8 cellular contexts compared by ENCODE assay signal in the genomic region with DNA sequence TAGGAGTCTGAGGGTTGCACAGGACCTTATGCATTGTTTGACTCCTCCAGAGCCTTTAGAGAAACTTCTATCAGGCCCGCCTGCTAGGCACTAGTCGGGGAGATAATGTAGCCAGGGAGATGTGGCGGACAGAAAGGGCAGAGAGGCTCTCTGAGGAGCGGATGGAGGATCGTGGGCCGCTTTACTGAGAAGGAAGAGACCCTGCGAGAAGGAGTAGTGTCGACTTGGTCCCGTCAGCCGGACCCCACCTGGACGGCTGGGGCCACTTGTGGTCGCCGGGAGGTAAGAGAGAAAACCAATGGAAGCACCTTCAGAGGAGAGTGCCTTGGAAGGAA. TPM values are rescaled to one million over a fixed set of nuclear protein-coding genes. Genes with fewer than 3 reads are reported as not detected.
A peak's percentile ranks its signal among the peaks of the same experiment; 100 is the strongest.
DNase-seq lines count a peak whose midpoint lies in the region; ATAC-seq, FAIRE-seq and TF ChIP-seq lines count a peak whose summit lies in the region.

No MANE protein-coding gene starts in this region.

- H3K36me3 ChIP-seq in kidney (ENCODE audit: control insufficient read depth in 1 of 2, insufficient read depth in 2 of 2, low read length in 2 of 2) (peaks cover 5 to 18% of the 10 kb centered on the region in 2 donors), testis (ENCODE audit: low read depth, missing control alignments) (no peaks in the 10 kb centered on the region)

- H3K27me3 Mint-ChIP-seq in activated T-helper 17 cell treated with anti-CD3 and anti-CD28 coated beads, Interleukin-2, amount 50 U/mL, for 72 hours: no peaks in the 10 kb centered on the region

- TF ChIP-seq CTCF in kidney (IDR thresholded peaks at IDR 0.05; ENCODE audit: borderline replicate concordance, extremely low read depth, insufficient read depth) (no peak), testis (IDR thresholded peaks at IDR 0.05) (no peak)

- no peak for FAIRE-seq in kidney (lab: Jason Lieb, UNC)

- peak; percentile 23 for ATAC-seq in GM19035 (IDR thresholded peaks at IDR 0.05; ENCODE audit: unreplicated experiment)
- peak; percentile 5 for ATAC-seq in HG03039 (IDR thresholded peaks at IDR 0.05; ENCODE audit: unreplicated experiment)
- ATAC-seq in activated T-helper 17 cell treated with anti-CD3 and anti-CD28 coated beads, Interleukin-2, amount 50 U/mL, for 72 hours (replicated peaks): peak; percentile 33

- peak overlapping the region; percentile 96 to 97 for H3K4me3 ChIP-seq in kidney (ENCODE audit: low read length in 2 of 2)
- peak overlapping the region; percentile 90 for H3K4me3 ChIP-seq in testis

- DNase-seq in kidney: peak; percentile 66
- no peak for DNase-seq in testis
- DNase-seq in NOMO-1 (lab: John Stamatoyannopoulos, UW; ENCODE audit: unreplicated experiment in 2 of 2): no peak
- DNase-seq in NCI-H524 treated with DMSO at 0.1 percent for 48 hours (lab: John Stamatoyannopoulos, UW): no peak
- no peak for DNase-seq in DMS 273 treated with DMSO at 0.1 percent for 48 hours (lab: John Stamatoyannopoulos, UW)

- H3K27ac ChIP-seq in kidney (ENCODE audit: low read depth in 2 of 2, low read length in 2 of 2) (no peak overlapping the region), testis (peak overlapping the region; percentile 79 to 94)

- peak overlapping the region; percentile 99 for H3K4me3 Mint-ChIP-seq in activated T-helper 17 cell treated with anti-CD3 and anti-CD28 coated beads, Interleukin-2, amount 50 U/mL, for 72 hours

- 2% methylated on average over 13 of the region's 13 CpGs for WGBS in testis, 2 donors

- peak overlapping the region; percentile 26 to 94 for H3K9ac ChIP-seq in kidney (ENCODE audit: low read length in 2 of 2)

- intact Hi-C loops in kidney (cut with DNase I) (no loop called here), testis (cut with DNase I; ENCODE audit: low total_unique reads) (no loop called here)

- no peaks in the 10 kb centered on the region for H3K27me3 ChIP-seq in testis

- H3K9me3 Mint-ChIP-seq in activated T-helper 17 cell treated with anti-CD3 and anti-CD28 coated beads, Interleukin-2, amount 50 U/mL, for 72 hours: no peaks in the 10 kb centered on the region

- TF ChIP-seq POLR2A in testis (IDR thresholded peaks at IDR 0.05): no peak

- peak overlapping the region; percentile 98 for H3K27ac Mint-ChIP-seq in activated T-helper 17 cell treated with anti-CD3 and anti-CD28 coated beads, Interleukin-2, amount 50 U/mL, for 72 hours

- H3K36me3 Mint-ChIP-seq in activated T-helper 17 cell treated with anti-CD3 and anti-CD28 coated beads, Interleukin-2, amount 50 U/mL, for 72 hours (ENCODE audit: low read depth): peaks cover 32% of the 10 kb centered on the region

- H3K4me1 ChIP-seq in kidney (ENCODE audit: control insufficient read depth in 1 of 2, insufficient read depth in 1 of 2, low read depth in 1 of 2, low read length in 2 of 2) (peaks cover 7 to 13% of the 10 kb centered on the region in 2 donors), testis (peaks cover 12% of the 10 kb centered on the region)

- no peaks in the 10 kb centered on the region for H3K9me3 ChIP-seq in kidney (ENCODE audit: control insufficient read depth in 1 of 2, low read length in 2 of 2)
- no peaks in the 10 kb centered on the region for H3K9me3 ChIP-seq in testis

- peaks cover 29% of the 10 kb centered on the region for H3K4me1 Mint-ChIP-seq in activated T-helper 17 cell treated with anti-CD3 and anti-CD28 coated beads, Interleukin-2, amount 50 U/mL, for 72 hours

RNA-seq across cellular contexts. Expression of a gene that starts 0.5 kb away (rescaled TPM):
- 10 to 100 TPM; 31.6 to 54.8 TPM for total RNA-seq in activated T-helper 17 cell treated with anti-CD3 and anti-CD28 coated beads, Interleukin-2, amount 50 U/mL, for 72 hours
- total RNA-seq in kidney (66.8 TPM), testis (100 to 1,000 TPM in 1 of 2 donors, 10 to 100 TPM in 1; 95.8 to 105 TPM)
- polyA plus RNA-seq in kidney (ENCODE audit: insufficient read depth, low read depth, low replicate concordance) (60.4 TPM), testis (ENCODE audit: insufficient read depth, low read depth, low replicate concordance) (104 TPM)

RNA-seq across cellular contexts. Expression of a gene that starts 29.6 kb away (rescaled TPM):
- 1 to 10 TPM; 1.1 to 1.3 TPM for total RNA-seq in activated T-helper 17 cell treated with anti-CD3 and anti-CD28 coated beads, Interleukin-2, amount 50 U/mL, for 72 hours
- total RNA-seq in kidney (2.8 TPM), testis (1 to 10 TPM; 4.5 to 8.3 TPM)
- polyA plus RNA-seq in kidney (ENCODE audit: insufficient read depth, low read depth, low replicate concordance) (1.4 TPM), testis (ENCODE audit: insufficient read depth, low read depth, low replicate concordance) (4.5 TPM)

RNA-seq across cellular contexts. Expression of a gene that starts 37.0 kb away (rescaled TPM):
- under 1 TPM in 1 of 2 donors, not detected in 1; 0.11 TPM for total RNA-seq in activated T-helper 17 cell treated with anti-CD3 and anti-CD28 coated beads, Interleukin-2, amount 50 U/mL, for 72 hours
- total RNA-seq in kidney: 0.85 TPM
- 0.34 TPM for polyA plus RNA-seq in kidney (ENCODE audit: insufficient read depth, low read depth, low replicate concordance)
- total RNA-seq in testis: 10 to 100 TPM; 54.9 to 68.6 TPM
- 178 TPM for polyA plus RNA-seq in testis (ENCODE audit: insufficient read depth, low read depth, low replicate concordance)

RNA-seq across cellular contexts. Expression of a gene that starts 55.0 kb away (rescaled TPM):
- 1 to 10 TPM; 7.7 to 8.2 TPM for total RNA-seq in activated T-helper 17 cell treated with anti-CD3 and anti-CD28 coated beads, Interleukin-2, amount 50 U/mL, for 72 hours
- 33.3 TPM for total RNA-seq in kidney
- polyA plus RNA-seq in kidney (ENCODE audit: insufficient read depth, low read depth, low replicate concordance): 20.1 TPM
- 10 to 100 TPM; 49.2 to 66.7 TPM for total RNA-seq in testis
- polyA plus RNA-seq in testis (ENCODE audit: insufficient read depth, low read depth, low replicate concordance): 66.8 TPM

Comparison
In these comparisons a context has a peak if more than half of its experiments do, and no peak if none do; other contexts are left out.
1. H3K27ac ChIP-seq: peak in testis (2 of 2); none in kidney (0 of 2).
2. RNA of a gene that starts 37.0 kb away (total RNA-seq): 54.9 to 68.6 TPM in testis; 0.85 TPM in kidney (single experiment) and 0.11 TPM in activated T-helper 17 cell treated with anti-CD3 and anti-CD28 coated beads, Interleukin-2, amount 50 U/mL, for 72 hours; every median in the first group is over 10 times any median in the second.
3. Peak in every context shown above with its lines, with median percentiles within 50 percentile points of each other: ATAC-seq.